In the genomic region with DNA sequence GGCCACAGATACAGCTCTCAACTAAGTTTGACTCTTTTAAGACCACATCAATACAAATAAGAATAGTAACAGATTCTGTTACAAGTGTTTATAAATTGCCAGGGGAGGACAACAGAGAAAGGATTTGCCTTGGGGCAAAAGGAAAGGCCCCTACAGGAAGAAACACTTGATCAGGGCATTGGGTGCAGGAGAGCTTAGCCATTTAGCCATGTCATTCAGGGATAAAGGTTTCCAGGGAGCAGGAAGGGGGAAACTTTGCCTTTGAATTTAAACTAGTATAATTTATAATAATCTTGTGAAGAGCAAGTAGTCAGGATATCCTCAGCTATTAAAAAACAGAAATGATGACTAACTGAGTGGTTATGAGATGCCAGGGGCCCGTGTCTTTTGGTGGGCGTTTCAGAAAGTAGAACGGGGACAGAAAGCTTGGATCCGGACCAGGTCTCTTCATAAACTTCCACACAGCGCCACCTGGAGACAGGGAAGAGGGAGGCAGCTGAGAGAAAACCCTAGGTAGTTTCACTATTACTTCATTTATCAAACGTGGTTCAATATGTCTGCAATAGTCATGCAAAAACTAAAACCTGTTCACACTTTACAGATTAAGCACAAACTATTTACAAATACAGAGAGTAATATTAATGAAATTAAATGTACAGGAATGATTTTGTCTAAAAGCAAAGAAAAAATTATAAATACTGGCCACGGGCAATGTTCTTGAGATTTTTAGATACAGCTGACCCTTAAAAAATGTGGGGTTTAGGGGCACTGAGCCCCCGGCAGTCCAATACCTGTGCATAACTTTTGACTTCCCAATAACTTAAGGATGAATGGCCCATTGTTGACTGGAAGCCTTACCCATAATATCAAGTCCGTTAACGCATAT, we compare ENCODE assay signal across 8 cellular contexts. TPM values are rescaled to one million over a fixed set of nuclear protein-coding genes. Genes with fewer than 3 reads are reported as not detected.
DNase-seq lines count a peak whose midpoint lies in the region; TF ChIP-seq lines count a peak whose summit lies in the region.

No MANE protein-coding gene starts in this region.

- no peak overlapping the region for H3K4me3 Mint-ChIP-seq in osteocyte (ENCODE audit: unreplicated experiment)

- H3K27me3 ChIP-seq in thyroid gland: no peaks in the 10 kb centered on the region

- H3K27me3 Mint-ChIP-seq in osteocyte (ENCODE audit: unreplicated experiment): no peaks in the 10 kb centered on the region

- H3K4me1 ChIP-seq in thyroid gland: peaks cover 0 to 4% of the 10 kb centered on the region in 2 donors

- H3K9me3 ChIP-seq in thyroid gland: no peaks in the 10 kb centered on the region

- no peaks in the 10 kb centered on the region for H3K9me3 Mint-ChIP-seq in osteocyte (ENCODE audit: unreplicated experiment)

- intact Hi-C loops in thyroid gland (cut with DNase I): no loop called here

- TF ChIP-seq POLR2A in thyroid gland (IDR thresholded peaks at IDR 0.05): no peak

- peak overlapping the region in 2 of 3 donors; percentile 4 to 14 for H3K27ac ChIP-seq in thyroid gland

- no peaks in the 10 kb centered on the region for H3K36me3 ChIP-seq in thyroid gland

- no peak overlapping the region for H3K27ac Mint-ChIP-seq in osteocyte (ENCODE audit: unreplicated experiment)

- 30 to 31% methylated on average over 10 of the region's 10 CpGs for WGBS in thyroid gland, 2 donors

- DNase-seq in D341Med (ENCODE audit: low spot score): peak; percentile 77
- peak; percentile 56 for DNase-seq in KG1 (lab: John Stamatoyannopoulos, UW)
- DNase-seq in RKO (ENCODE audit: low spot score): peak; percentile 85
- DNase-seq in activated T-helper 1 cell treated with anti-CD3 and anti-CD28 coated beads, Interleukin-2, amount 50 U/mL, for 16 hours (ENCODE audit: low read depth in 1 of 2, low spot score in 1 of 2): peak; percentile 25 to 53
- DNase-seq in foreskin fibroblast: peak; percentile 53 to 83
- DNase-seq in osteocyte (ENCODE audit: extremely low spot score, unreplicated experiment): peak; percentile 86
- peak; percentile 65 to 70 for DNase-seq in thyroid gland
- no peak for DNase-seq in GDM1 (lab: John Stamatoyannopoulos, UW)

- peaks cover 8% of the 10 kb centered on the region for H3K4me1 Mint-ChIP-seq in osteocyte (ENCODE audit: unreplicated experiment)

- no peak overlapping the region for H3K4me3 ChIP-seq in foreskin fibroblast (ENCODE audit: low read depth in 1 of 2, low read length in 2 of 2)
- no peak overlapping the region for H3K4me3 ChIP-seq in thyroid gland (replicated peaks in 1 of 3)

- no peaks in the 10 kb centered on the region for H3K36me3 Mint-ChIP-seq in osteocyte (ENCODE audit: unreplicated experiment)

- TF ChIP-seq CTCF in foreskin fibroblast (IDR thresholded peaks at IDR 0.05; ENCODE audit: low read depth, low read length) (peak; percentile 89), osteocyte (IDR thresholded peaks at IDR 0.05) (peak; percentile 89), thyroid gland (IDR thresholded peaks at IDR 0.05) (peak; percentile 46 to 80 (median 70))

RNA-seq across cellular contexts. Expression of a gene that starts 11.0 kb away (rescaled TPM):
- total RNA-seq in osteocyte: not detected in 2 replicates
- 1 to 10 TPM in 3 of 4 donors, under 1 TPM in 1; 0.45 to 1.3 (median 1.3) TPM for total RNA-seq in thyroid gland
